Comparison of ENCODE assay signal across 9 cellular contexts in genomic region chr9:132114102-132114707, GRCh38. TPM values are rescaled to one million over a fixed set of nuclear protein-coding genes. Genes with fewer than 3 reads are reported as not detected.
DNase-seq lines count a peak whose midpoint lies in the region; ATAC-seq lines count a peak whose summit lies in the region.
"Had no signal": no experiment of that assay in that cellular context is flagged by ENCODE, and none has a peak within 500 bp of the region (broad histone marks: within the 10 kb centered on the region; RNA-seq: fewer than 3 reads in every experiment).

No MANE protein-coding gene starts in this region.

- DNase-seq in COLO829 (ENCODE audit: low spot score) (peak; percentile 60), OCI-M1 (lab: John Stamatoyannopoulos, UW) (peak; percentile 47), anterior cingulate cortex (lab: John Stamatoyannopoulos, UW) (peak in 36 of 58 donors; percentile 2 to 67 (median 24)), immature natural killer cell (peak; percentile 21 to 48 (median 36)), GOT3 (lab: John Stamatoyannopoulos, UW) (no peak), SHP77 (lab: John Stamatoyannopoulos, UW) (no peak)
- DNase-seq in stimulated activated CD4-positive, alpha-beta T cell treated with anti-CD3 and anti-CD28 coated beads, Interleukin-2, amount 100 ng/mL, for 24 hours: peak; percentile 40 to 57

- H3K27ac Mint-ChIP-seq in immature natural killer cell: no peak overlapping the region
- H3K27ac Mint-ChIP-seq: activated naive CD4-positive, alpha-beta T cell treated with anti-CD3 and anti-CD28 coated beads, Interleukin-2, amount 50 U/mL, for 72 hours had no signal

- no peak overlapping the region for H3K4me3 Mint-ChIP-seq in immature natural killer cell

- H3K9me3 Mint-ChIP-seq in immature natural killer cell: no peaks in the 10 kb centered on the region

- ATAC-seq in HG02571 (IDR thresholded peaks at IDR 0.05; ENCODE audit: unreplicated experiment): no peak
- ATAC-seq: activated naive CD4-positive, alpha-beta T cell treated with anti-CD3 and anti-CD28 coated beads, Interleukin-2, amount 50 U/mL, for 72 hours had no signal

- H3K36me3 Mint-ChIP-seq in immature natural killer cell: no peaks in the 10 kb centered on the region
- H3K36me3 Mint-ChIP-seq: activated naive CD4-positive, alpha-beta T cell treated with anti-CD3 and anti-CD28 coated beads, Interleukin-2, amount 50 U/mL, for 72 hours had no signal

- peaks cover 7 to 20% (median 15%) of the 10 kb centered on the region in 3 donors for H3K27me3 Mint-ChIP-seq in immature natural killer cell (ENCODE audit: low read depth in 3 of 3)

- no peaks in the 10 kb centered on the region for H3K4me1 Mint-ChIP-seq in immature natural killer cell

RNA-seq across cellular contexts. Expression of gene MED27, which starts 34.5 kb away (rescaled TPM):
- polyA plus RNA-seq in immature natural killer cell: 10 to 100 TPM; 46.3 to 90.1 (median 53.7) TPM

RNA-seq across cellular contexts. Expression of gene NTNG2, which starts 47.7 kb away (rescaled TPM):
- polyA plus RNA-seq in immature natural killer cell: under 1 TPM; 0.27 to 0.94 (median 0.62) TPM

Comparison
In these comparisons a context has a peak if more than half of its experiments do, and no peak if none do; other contexts are left out.
1. DNase-seq: peak in COLO829 (single experiment), OCI-M1 (single experiment), anterior cingulate cortex (36 of 58), immature natural killer cell (3 of 3) and stimulated activated CD4-positive, alpha-beta T cell treated with anti-CD3 and anti-CD28 coated beads, Interleukin-2, amount 100 ng/mL, for 24 hours (2 of 2); none in GOT3 (single experiment) and SHP77 (0 of 2).